In genomic region chr17:48335858-48336500, GRCh38 we compare ENCODE assay signal across 8 cellular contexts.
DNase-seq lines count a peak whose midpoint lies in the region; ATAC-seq, FAIRE-seq and TF ChIP-seq lines count a peak whose summit lies in the region.

No MANE protein-coding gene starts in this region.

- H3K9me3 ChIP-seq in ascending aorta, result no peaks in the 10 kb centered on the region
- no peaks in the 10 kb centered on the region for H3K9me3 ChIP-seq in uterus

- FAIRE-seq in GM19239 (lab: Jason Lieb, UNC), result peak; percentile 92

- ATAC-seq in GM21515 (IDR thresholded peaks at IDR 0.05; ENCODE audit: unreplicated experiment), result no peak

- TF ChIP-seq POLR2A in uterus (IDR thresholded peaks at IDR 0.05), result no peak

- intact Hi-C loops in ascending aorta (cut with DNase I) (loop anchor here (2.0 to 5.0 kb wide), 3 partner anchors 121 to 283 kb away; no protein-coding TSS in a partner anchor), uterus (cut with DNase I; ENCODE audit: low total_unique reads) (no loop called here)

- no peaks in the 10 kb centered on the region for H3K4me1 ChIP-seq in ascending aorta
- H3K4me1 ChIP-seq in uterus, result no peaks in the 10 kb centered on the region

- no peaks in the 10 kb centered on the region for H3K27me3 ChIP-seq in ascending aorta
- no peaks in the 10 kb centered on the region for H3K27me3 ChIP-seq in kidney epithelial cell (ENCODE audit: control insufficient read depth, insufficient read depth, low read length)
- peaks cover 8 to 43% of the 10 kb centered on the region in 2 donors for H3K27me3 ChIP-seq in uterus

- DNase-seq in AG10803 (ENCODE audit: low read depth) (peak; percentile 64), GM19239 (ENCODE audit: insufficient read length, low spot score) (no peak), NCI-H345 (lab: John Stamatoyannopoulos, UW) (peak; percentile 72), ascending aorta (ENCODE audit: low spot score in 2 of 2) (no peak), kidney epithelial cell (ENCODE audit: low read depth) (no peak), uterus (no peak), substantia nigra (lab: John Stamatoyannopoulos, UW) (no peak)

- no peaks in the 10 kb centered on the region for H3K36me3 ChIP-seq in ascending aorta
- H3K36me3 ChIP-seq in kidney epithelial cell (ENCODE audit: control insufficient read depth, insufficient read depth, low read length), result no peaks in the 10 kb centered on the region
- H3K36me3 ChIP-seq in uterus, result no peaks in the 10 kb centered on the region

- TF ChIP-seq CTCF in AG10803 (conservative IDR thresholded peaks at IDR 0.05; ENCODE audit: low read length), result peak; percentile 82
- peak; percentile 59 to 72 (median 68) for TF ChIP-seq CTCF in ascending aorta (IDR thresholded peaks at IDR 0.05)
- peak; percentile 50 for TF ChIP-seq CTCF in kidney epithelial cell (IDR thresholded peaks at IDR 0.05; ENCODE audit: insufficient read depth, low read length, poor library complexity, severe bottlenecking)
- TF ChIP-seq CTCF in uterus (IDR thresholded peaks at IDR 0.05), result peak; percentile 58 to 70 (median 64)

- no peak overlapping the region for H3K4me3 ChIP-seq in AG10803 (ENCODE audit: low read length)
- H3K4me3 ChIP-seq in ascending aorta, result no peak overlapping the region
- no peak overlapping the region for H3K4me3 ChIP-seq in kidney epithelial cell (ENCODE audit: low read depth, low read length)
- H3K4me3 ChIP-seq in uterus, result no peak overlapping the region

- H3K27ac ChIP-seq in ascending aorta (no peak overlapping the region), uterus (no peak overlapping the region), substantia nigra (ENCODE audit: low read depth, low read length, poor library complexity, severe bottlenecking) (no peak overlapping the region)

Comparison
In these comparisons a context has a peak if more than half of its experiments do, and no peak if none do; other contexts are left out.
1. DNase-seq: peak in AG10803 (single experiment) and NCI-H345 (single experiment); none in GM19239 (single experiment), ascending aorta (0 of 2), kidney epithelial cell (single experiment), uterus (0 of 2) and substantia nigra (0 of 49).
2. Peak in every context shown above with its lines, with median percentiles within 50 percentile points of each other: CTCF ChIP-seq.